Comparison of ENCODE assay signal across 7 cellular contexts in genomic region chr9:3527653-3527960, GRCh38. TPM values are rescaled to one million over a fixed set of nuclear protein-coding genes. Genes with fewer than 3 reads are reported as not detected.
DNase-seq lines count a peak whose midpoint lies in the region; FAIRE-seq and TF ChIP-seq lines count a peak whose summit lies in the region.

No MANE protein-coding gene starts in this region.

- 36 to 70% methylated on average over 1 to 3 of the region's 3 CpGs for WGBS in endodermal cell (ENCODE audit: insufficient coverage in 1 of 2, insufficient read length in 1 of 2), 2 experiments
- WGBS in prostate gland: 36% methylated on average over 3 of the region's 3 CpGs

- FAIRE-seq in H54 (lab: Jason Lieb, UNC): peak; percentile 81

- H3K9ac ChIP-seq in endodermal cell (ENCODE audit: extremely low read depth, low read length, poor library complexity, severe bottlenecking): peak overlapping the region; percentile 98

- DNase-seq in H54 (ENCODE audit: insufficient read length, low spot score) (no peak), OCI-M1 (lab: John Stamatoyannopoulos, UW) (peak; percentile 100), endodermal cell (no peak), prostate gland (ENCODE audit: low spot score) (no peak), GM20000 (ENCODE audit: low spot score) (no peak), posterior vena cava (ENCODE audit: low spot score) (no peak), dedifferentiated amniotic fluid mesenchymal stem cell (ENCODE audit: extremely low spot score) (no peak)

- H3K36me3 Mint-ChIP-seq in endodermal cell (ENCODE audit: low read depth): peaks cover 24% of the 10 kb centered on the region

- TF ChIP-seq POLR2A in H54 (IDR thresholded peaks at IDR 0.05; ENCODE audit: low read depth, low read length): no peak
- no peak for TF ChIP-seq POLR2A in prostate gland (IDR thresholded peaks at IDR 0.05)

- H3K4me3 Mint-ChIP-seq in endodermal cell: peak overlapping the region; percentile 92

- H3K27ac ChIP-seq in endodermal cell (ENCODE audit: low read depth, low read length): peak overlapping the region; percentile 98
- H3K27ac ChIP-seq in prostate gland: peak overlapping the region; percentile 100

- peak overlapping the region; percentile 96 for H3K4me3 ChIP-seq in endodermal cell (ENCODE audit: low read length)
- H3K4me3 ChIP-seq in prostate gland: peak overlapping the region; percentile 71 to 93

- H3K9me3 ChIP-seq in endodermal cell (ENCODE audit: control insufficient read depth, low read length) (no peaks in the 10 kb centered on the region), prostate gland (no peaks in the 10 kb centered on the region)

- H3K4me1 ChIP-seq in endodermal cell (ENCODE audit: control insufficient read depth, insufficient read depth, low read length): peaks cover 5% of the 10 kb centered on the region
- peaks cover 2% of the 10 kb centered on the region for H3K4me1 ChIP-seq in prostate gland (replicated peaks)

- H3K9me3 Mint-ChIP-seq in endodermal cell: no peaks in the 10 kb centered on the region

- TF ChIP-seq CTCF in endodermal cell (conservative IDR thresholded peaks at IDR 0.05) (no peak), prostate gland (IDR thresholded peaks at IDR 0.05) (no peak), GM20000 (IDR thresholded peaks at IDR 0.05; ENCODE audit: extremely low read depth, missing control alignments) (no peak)

- peak overlapping the region; percentile 100 for H3K27ac Mint-ChIP-seq in endodermal cell

- H3K36me3 ChIP-seq in endodermal cell (ENCODE audit: control insufficient read depth, insufficient read depth, low read length) (peaks cover 8% of the 10 kb centered on the region), prostate gland (no peaks in the 10 kb centered on the region)

- intact Hi-C loops in prostate gland (cut with DNase I) (loop anchor here (5.0 kb wide), 1 partner anchor 775 kb away; the partner anchor contains the start of gene GLIS3), posterior vena cava (cut with DNase I) (no loop called here)

- no peaks in the 10 kb centered on the region for H3K27me3 Mint-ChIP-seq in endodermal cell (ENCODE audit: insufficient read depth)

- peaks cover 25% of the 10 kb centered on the region for H3K4me1 Mint-ChIP-seq in endodermal cell

- H3K27me3 ChIP-seq in endodermal cell (ENCODE audit: control insufficient read depth, insufficient read depth, low read length, poor library complexity, severe bottlenecking): no peaks in the 10 kb centered on the region
- H3K27me3 ChIP-seq in prostate gland (replicated peaks; ENCODE audit: insufficient read depth): no peaks in the 10 kb centered on the region

RNA-seq across cellular contexts. Expression of gene RFX3, which starts 1.8 kb away (rescaled TPM):
- total RNA-seq in endodermal cell (10 to 100 TPM; 27.5 to 28.2 TPM), prostate gland (10 to 100 TPM; 10.9 to 15.5 TPM), posterior vena cava (1 to 10 TPM; 7.6 to 8.5 TPM)
- polyA plus RNA-seq in endodermal cell (2013, experiment 1 of 2): 29.5 TPM
- polyA plus RNA-seq in endodermal cell (2013, experiment 2 of 2): 30.1 TPM
